Comparison of ENCODE assay signal across 12 cellular contexts in the genomic region with DNA sequence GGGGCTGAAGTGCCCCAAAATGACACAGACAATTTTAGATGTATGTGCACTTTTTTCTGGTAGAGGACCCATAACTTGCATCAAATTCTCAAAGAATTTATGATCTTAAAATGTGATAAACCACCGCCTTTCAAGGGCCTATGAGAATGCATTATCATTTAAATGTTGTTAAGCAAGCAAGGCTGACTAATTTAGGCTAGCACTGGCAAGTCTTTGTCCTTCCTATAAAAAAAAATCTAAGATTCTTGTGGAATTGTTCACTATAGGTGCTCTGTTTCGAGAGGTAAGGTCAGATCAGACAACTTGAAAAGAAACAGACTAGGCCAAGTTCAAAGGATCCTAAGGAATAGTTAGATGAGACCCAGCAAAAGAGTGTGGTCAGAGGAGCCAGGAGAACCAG.
"Had no signal": no experiment of that assay in that cellular context is flagged by ENCODE, and none has a peak within 500 bp of the region (broad histone marks: within the 10 kb centered on the region; RNA-seq: fewer than 3 reads in every experiment).

No MANE protein-coding gene starts in this region.

- H3K36me3 Mint-ChIP-seq: naive B cell had no signal

- H3K27me3 Mint-ChIP-seq: activated naive CD4-positive, alpha-beta T cell treated with anti-CD3 and anti-CD28 coated beads, Interleukin-2, amount 50 U/mL, for 24 hours; naive B cell; type B pancreatic cell had no signal

- DNase-seq: dorsolateral prefrontal cortex; naive B cell; spleen; stimulated activated CD4-positive, alpha-beta T cell treated with anti-CD3 and anti-CD28 coated beads, Interleukin-1b, Interleukin-23, amount 100 ng/mL, for 48 hours; stimulated activated naive CD4-positive, alpha-beta T cell had no signal

- H3K4me1 Mint-ChIP-seq: naive B cell had no signal

- H3K27ac Mint-ChIP-seq: activated naive CD4-positive, alpha-beta T cell treated with anti-CD3 and anti-CD28 coated beads, Interleukin-2, amount 50 U/mL, for 24 hours; mesothelial cell of epicardium; naive B cell had no signal

- H3K27ac ChIP-seq: neutrophil, SK-N-MC had no signal

- H3K27me3 ChIP-seq: dorsolateral prefrontal cortex, gastroesophageal sphincter, neutrophil, spleen had no signal

- H3K4me3 ChIP-seq: dorsolateral prefrontal cortex, gastroesophageal sphincter, SK-N-MC, spleen had no signal

- H3K36me3 ChIP-seq: gastroesophageal sphincter, neutrophil, spleen had no signal

- H3K9me3 ChIP-seq: gastroesophageal sphincter, neutrophil had no signal

- H3K4me3 Mint-ChIP-seq: activated naive CD4-positive, alpha-beta T cell treated with anti-CD3 and anti-CD28 coated beads, Interleukin-2, amount 50 U/mL, for 24 hours; brain; mesothelial cell of epicardium; naive B cell had no signal
